In genomic region chr1:228997721-228998144, GRCh38 we compare ENCODE assay signal across 1 cellular context.
TF ChIP-seq lines count a peak whose summit lies in the region.

No MANE protein-coding gene starts in this region.

TF ChIP-seq in HepG2, 621 proteins besides CTCF, POLR2A, EP300 and RAD21 (continued from another document and continues in another):
- TF ChIP-seq ARID5B (CRISPR knock-in tag; IDR thresholded peaks at IDR 0.05), result peak; percentile 84
- TF ChIP-seq ZNF263 (CRISPR knock-in tag; IDR thresholded peaks at IDR 0.05), result no peak
- no peak for TF ChIP-seq ZNF839 (CRISPR knock-in tag; IDR thresholded peaks at IDR 0.05; ENCODE audit: borderline replicate concordance)
- TF ChIP-seq PBX3 (CRISPR knock-in tag; IDR thresholded peaks at IDR 0.05; ENCODE audit: borderline replicate concordance), result no peak
- no peak for TF ChIP-seq JDP2 (CRISPR knock-in tag; IDR thresholded peaks at IDR 0.05; ENCODE audit: borderline replicate concordance)
- TF ChIP-seq SP4 (CRISPR knock-in tag; IDR thresholded peaks at IDR 0.05), result no peak
- peak; percentile 17; the same call in 1 of the 2 replicates for TF ChIP-seq RXRA (CRISPR knock-in tag; IDR thresholded peaks at IDR 0.05)
- TF ChIP-seq THRA (CRISPR knock-in tag; IDR thresholded peaks at IDR 0.05; ENCODE audit: borderline replicate concordance), result peak; percentile 60; the same call in 1 of the 2 replicates
- TF ChIP-seq LBX2 (CRISPR knock-in tag; IDR thresholded peaks at IDR 0.05; ENCODE audit: borderline replicate concordance), result no peak
- peak; percentile 88; the same call in 1 of the 2 replicates for TF ChIP-seq ZNF609 (CRISPR knock-in tag; IDR thresholded peaks at IDR 0.05; ENCODE audit: borderline replicate concordance)
- TF ChIP-seq ZNF737 (CRISPR knock-in tag; IDR thresholded peaks at IDR 0.05; ENCODE audit: borderline replicate concordance), result no peak
- TF ChIP-seq ADNP (CRISPR knock-in tag; IDR thresholded peaks at IDR 0.05), result peak; percentile 94
- peak; percentile 88 for TF ChIP-seq NR2F6 (IDR thresholded peaks at IDR 0.05)
- peak; percentile 92 for TF ChIP-seq NR2F6 (CRISPR knock-in tag; IDR thresholded peaks at IDR 0.05)
- TF ChIP-seq KAT7 (CRISPR knock-in tag; IDR thresholded peaks at IDR 0.05; ENCODE audit: borderline replicate concordance), result no peak
- no peak for TF ChIP-seq ZNF432 (CRISPR knock-in tag; IDR thresholded peaks at IDR 0.05; ENCODE audit: borderline replicate concordance)
- no peak for TF ChIP-seq FOXK1 (CRISPR knock-in tag; IDR thresholded peaks at IDR 0.05; ENCODE audit: borderline replicate concordance, low read depth)
- TF ChIP-seq ZMAT5 (CRISPR knock-in tag; IDR thresholded peaks at IDR 0.05; ENCODE audit: borderline replicate concordance, low read depth), result no peak
- TF ChIP-seq PAXIP1 (CRISPR knock-in tag; conservative IDR thresholded peaks at IDR 0.05), result peak; percentile 83
- TF ChIP-seq ZNF841 (CRISPR knock-in tag; IDR thresholded peaks at IDR 0.05; ENCODE audit: borderline replicate concordance), result no peak
- no peak for TF ChIP-seq ARID2 (CRISPR knock-in tag; IDR thresholded peaks at IDR 0.05; ENCODE audit: borderline replicate concordance)
- peak; percentile 43; the same call in 1 of the 2 replicates for TF ChIP-seq SAP130 (CRISPR knock-in tag; IDR thresholded peaks at IDR 0.05; ENCODE audit: low read depth)
- no peak for TF ChIP-seq ZC3H4 (CRISPR knock-in tag; IDR thresholded peaks at IDR 0.05; ENCODE audit: borderline replicate concordance)
- TF ChIP-seq SRF (IDR thresholded peaks at IDR 0.05; ENCODE audit: low read depth, low read length), result no peak
- no peak for TF ChIP-seq KLF16 (CRISPR knock-in tag; IDR thresholded peaks at IDR 0.05)
- TF ChIP-seq ATRX (CRISPR knock-in tag; IDR thresholded peaks at IDR 0.05; ENCODE audit: borderline replicate concordance), result no peak
- TF ChIP-seq HMGXB4 (CRISPR knock-in tag; IDR thresholded peaks at IDR 0.05; ENCODE audit: borderline replicate concordance in 1 of 2, low read depth in 1 of 2), result no peak
- TF ChIP-seq FOSL2 (CRISPR knock-in tag; IDR thresholded peaks at IDR 0.05), result peak; percentile 60
- TF ChIP-seq NCOR1 (IDR thresholded peaks at IDR 0.05; ENCODE audit: borderline replicate concordance, low read length), result peak; percentile 54; the same call in 1 of the 2 replicates
- TF ChIP-seq PITX1 (CRISPR knock-in tag; IDR thresholded peaks at IDR 0.05), result peak; percentile 45
- peak; percentile 75; the same call in 1 of the 2 replicates for TF ChIP-seq RXRB (CRISPR knock-in tag; IDR thresholded peaks at IDR 0.05; ENCODE audit: borderline replicate concordance)
- no peak for TF ChIP-seq CENPX (CRISPR knock-in tag; IDR thresholded peaks at IDR 0.05)
- TF ChIP-seq MYC (CRISPR knock-in tag; IDR thresholded peaks at IDR 0.05; ENCODE audit: borderline replicate concordance), result no peak
- no peak for TF ChIP-seq YEATS4 (CRISPR knock-in tag; IDR thresholded peaks at IDR 0.05; ENCODE audit: borderline replicate concordance)
- no peak for TF ChIP-seq BCL3 (CRISPR knock-in tag; IDR thresholded peaks at IDR 0.05)
- TF ChIP-seq ZNF20 (CRISPR knock-in tag; IDR thresholded peaks at IDR 0.05), result no peak
- TF ChIP-seq PTBP1 (IDR thresholded peaks at IDR 0.05; ENCODE audit: low read depth, low read length, poor library complexity, severe bottlenecking), result no peak
- TF ChIP-seq PAWR (CRISPR knock-in tag; IDR thresholded peaks at IDR 0.05; ENCODE audit: borderline replicate concordance), result no peak
- no peak for TF ChIP-seq MBNL3 (CRISPR knock-in tag; conservative IDR thresholded peaks at IDR 0.05)
- no peak for TF ChIP-seq FOXK2 (IDR thresholded peaks at IDR 0.05)
- TF ChIP-seq HIC2 (CRISPR knock-in tag; IDR thresholded peaks at IDR 0.05; ENCODE audit: low read depth), result 0 out of 2 replicates have a peak, but pooled peaks have one; percentile 17
